Comparison of ENCODE assay signal across 21 cellular contexts in the genomic region with DNA sequence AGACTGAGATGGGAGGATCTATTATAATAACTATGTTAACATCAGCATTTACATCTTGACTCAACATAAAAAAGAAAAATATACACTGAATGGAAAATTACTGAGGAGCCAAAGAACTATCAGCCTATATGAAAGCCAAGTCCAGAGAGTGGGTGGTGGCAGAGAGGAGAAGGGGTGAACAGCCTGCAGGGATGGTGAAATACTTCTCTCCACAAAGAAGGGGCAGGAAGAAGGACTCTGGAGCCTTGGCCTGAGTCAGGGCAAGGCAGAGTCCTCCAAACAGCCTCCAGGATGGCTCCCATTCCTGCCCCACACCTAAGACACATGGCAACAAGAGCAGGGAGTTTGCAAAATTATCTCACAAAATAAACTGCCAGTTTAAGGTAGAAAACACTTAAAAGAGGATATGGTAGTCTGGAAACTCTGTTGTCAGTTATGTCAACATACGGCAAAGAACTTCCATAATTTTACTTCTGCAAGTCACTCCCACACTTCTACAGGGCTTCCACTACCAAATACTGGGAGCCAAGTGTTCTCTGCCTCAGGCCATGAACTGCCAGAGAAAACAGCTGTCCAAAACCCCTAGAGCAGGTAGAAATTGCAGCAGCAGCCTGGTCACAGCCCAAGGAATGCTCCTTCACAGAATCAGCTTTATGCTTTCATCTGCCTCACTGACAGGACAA. TPM values are rescaled to one million over a fixed set of nuclear protein-coding genes. Genes with fewer than 3 reads are reported as not detected.
A peak's percentile ranks its signal among the peaks of the same experiment; 100 is the strongest.
DNase-seq lines count a peak whose midpoint lies in the region; ATAC-seq and TF ChIP-seq lines count a peak whose summit lies in the region.
"Had no signal": no experiment of that assay in that cellular context is flagged by ENCODE, and none has a peak within 500 bp of the region (broad histone marks: within the 10 kb centered on the region; RNA-seq: fewer than 3 reads in every experiment).

No MANE protein-coding gene starts in this region.

- peaks cover 0 to 10% (median 0%) of the 10 kb centered on the region in 4 donors for H3K36me3 ChIP-seq in upper lobe of left lung
- H3K36me3 ChIP-seq: BE2C had no signal

- H3K9me3 ChIP-seq in upper lobe of left lung, result no peaks in the 10 kb centered on the region
- H3K9me3 ChIP-seq: BE2C, SK-N-SH, tibial artery had no signal

- H3K36me3 Mint-ChIP-seq in nephron (ENCODE audit: low read depth), result peaks cover 4% of the 10 kb centered on the region

- peak; percentile 50 for ATAC-seq in Right ventricle myocardium inferior
- ATAC-seq in left ventricle myocardium superior, result peak; percentile 58
- peak in 1 of 2 donors; percentile 75 for ATAC-seq in upper lobe of left lung (ENCODE audit: low FRiP score in 2 of 2)

- H3K4me1 ChIP-seq in upper lobe of left lung, result peaks cover 0 to 4% (median 0%) of the 10 kb centered on the region in 4 donors
- H3K4me1 ChIP-seq: BE2C, tibial artery had no signal

- no peaks in the 10 kb centered on the region for H3K27me3 ChIP-seq in upper lobe of left lung
- H3K27me3 ChIP-seq: BE2C, tibial artery had no signal

- H3K4me1 Mint-ChIP-seq in nephron, result no peaks in the 10 kb centered on the region

- peak overlapping the region; percentile 69 to 77 (median 73) for H3K27ac ChIP-seq in upper lobe of left lung
- H3K27ac ChIP-seq: tibial artery had no signal

- TF ChIP-seq POLR2A in upper lobe of left lung (IDR thresholded peaks at IDR 0.05), result peak in 1 of 4 donors; percentile 24

- intact Hi-C loops in Right ventricle myocardium inferior (cut with DNase I), result no loop called here
- intact Hi-C loops in cardiac septum (cut with DNase I), result no loop called here
- intact Hi-C loops in left ventricle myocardium superior (cut with micrococcal nuclease), result no loop called here

- H3K27ac Mint-ChIP-seq in nephron, result peak overlapping the region; percentile 44 to 80 (median 64)
- H3K27ac Mint-ChIP-seq: HFFc6 had no signal

- no peak for TF ChIP-seq EP300 in upper lobe of left lung (IDR thresholded peaks at IDR 0.05)

- H3K4me3 Mint-ChIP-seq in nephron, result no peak overlapping the region
- H3K4me3 Mint-ChIP-seq: HFFc6 had no signal

- no peak for TF ChIP-seq CTCF in nephron (IDR thresholded peaks at IDR 0.05; ENCODE audit: unreplicated experiment in 3 of 3)
- TF ChIP-seq CTCF in upper lobe of left lung (IDR thresholded peaks at IDR 0.05), result no peak

- H3K9me3 Mint-ChIP-seq in nephron, result no peaks in the 10 kb centered on the region
- H3K9me3 Mint-ChIP-seq: HFFc6 had no signal

- H3K27me3 Mint-ChIP-seq in nephron (ENCODE audit: low read depth), result no peaks in the 10 kb centered on the region

- H3K4me3 ChIP-seq in upper lobe of left lung, result no peak overlapping the region
- H3K4me3 ChIP-seq: tibial artery had no signal

- WGBS in upper lobe of left lung, 2 donors, result 50 to 63% methylated on average over 1 of the region's 1 CpG

- DNase-seq in Right ventricle myocardium inferior (ENCODE audit: missing footprints) (no peak), cardiac septum (ENCODE audit: low spot score) (no peak), left ventricle myocardium superior (no peak), upper lobe of left lung (no peak), activated gamma-delta T cell (lab: John Stamatoyannopoulos, UW) (no peak)
- no peak for DNase-seq in activated naive CD4-positive, alpha-beta T cell treated with anti-CD3 and anti-CD28 coated beads, Interleukin-2, amount 50 U/mL, for 16 hours
- DNase-seq in activated T-cell treated with anti-CD3 and anti-CD28 coated beads, Interleukin-2, amount 50 U/mL, for 1 hour, result no peak
- DNase-seq: activated CD4-positive, alpha-beta T cell treated with anti-CD3 and anti-CD28 coated beads for 48 hours; BE2C; DMS 273 treated with DMSO at 0.1 percent for 48 hours; GDM1; HFFc6; kidney glomerular epithelial cell; NCI-H1436 treated with DMSO at 0.1 percent for 48 hours; NCI-H82; posterior cingulate gyrus; SK-N-SH; stimulated activated CD4-positive, alpha-beta T cell treated with anti-CD3 and anti-CD28 coated beads, Interleukin-12 subunit alpha, Interleukin-12 subunit beta, amount 100 ng/mL, for 4 hours; T-helper 9 cell; tibial artery had no signal

RNA-seq across cellular contexts. Expression of a gene that starts 25.8 kb away (rescaled TPM):
- total RNA-seq in Right ventricle myocardium inferior (4.9 TPM), cardiac septum (4.3 TPM), left ventricle myocardium superior (5.3 TPM), upper lobe of left lung (10 to 100 TPM in 5 of 6 donors, 1 to 10 TPM in 1; 6.8 to 36.4 (median 13.9) TPM)

RNA-seq across cellular contexts. Expression of a gene that starts 27.0 kb away (rescaled TPM):
- total RNA-seq in Right ventricle myocardium inferior, result 16.1 TPM
- 9.5 TPM for total RNA-seq in cardiac septum
- total RNA-seq in left ventricle myocardium superior, result 16.9 TPM
- total RNA-seq in upper lobe of left lung, result 10 to 100 TPM; 13.9 to 22.8 (median 20.7) TPM
